1 cellular context compared by ENCODE assay signal in genomic region chr1:201463071-201463552, GRCh38.
TF ChIP-seq lines count a peak whose summit lies in the region.

No MANE protein-coding gene starts in this region.

TF ChIP-seq in H1, 55 proteins besides CTCF, POLR2A, EP300 and RAD21:
- TF ChIP-seq KDM1A (IDR thresholded peaks at IDR 0.05; ENCODE audit: borderline replicate concordance, low read length), result no peak
- no peak for TF ChIP-seq SIX5 (IDR thresholded peaks at IDR 0.05; ENCODE audit: low read depth, low read length)
- TF ChIP-seq YY1 (IDR thresholded peaks at IDR 0.05; ENCODE audit: low read depth, low read length), result 0 out of 2 replicates have a peak, but pooled peaks have one; percentile 21
- TF ChIP-seq, protein P1, sequence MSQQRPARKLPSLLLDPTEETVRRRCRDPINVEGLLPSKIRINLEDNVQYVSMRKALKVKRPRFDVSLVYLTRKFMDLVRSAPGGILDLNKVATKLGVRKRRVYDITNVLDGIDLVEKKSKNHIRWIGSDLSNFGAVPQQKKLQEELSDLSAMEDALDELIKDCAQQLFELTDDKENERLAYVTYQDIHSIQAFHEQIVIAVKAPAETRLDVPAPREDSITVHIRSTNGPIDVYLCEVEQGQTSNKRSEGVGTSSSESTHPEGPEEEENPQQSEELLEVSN (IDR thresholded peaks at IDR 0.05), result no peak
- no peak for TF ChIP-seq PHF8 (conservative IDR thresholded peaks at IDR 0.05; ENCODE audit: low read depth, low read length)
- no peak for TF ChIP-seq GTF2F1 (IDR thresholded peaks at IDR 0.05; ENCODE audit: borderline replicate concordance, low read depth, low read length)
- 0 out of 2 replicates have a peak, but pooled peaks have one; percentile 25 for TF ChIP-seq ATF2 (IDR thresholded peaks at IDR 0.05; ENCODE audit: low read length)
- TF ChIP-seq TEAD4 (IDR thresholded peaks at IDR 0.05; ENCODE audit: low read depth, low read length), result no peak
